30 cellular contexts compared by ENCODE assay signal in genomic region chr11:131767421-131767820, GRCh38.
DNase-seq lines count a peak whose midpoint lies in the region; ATAC-seq lines count a peak whose summit lies in the region.
"Had no signal": no experiment of that assay in that cellular context is flagged by ENCODE, and none has a peak within 500 bp of the region (broad histone marks: within the 10 kb centered on the region; RNA-seq: fewer than 3 reads in every experiment).

No MANE protein-coding gene starts in this region.

- no peaks in the 10 kb centered on the region for H3K4me1 ChIP-seq in mesenchymal stem cell (ENCODE audit: control insufficient read depth, insufficient read depth, low read depth, low read length)
- H3K4me1 ChIP-seq: esophagus muscularis mucosa, uterus had no signal

- H3K9ac ChIP-seq in mesenchymal stem cell (ENCODE audit: low read length), result no peak overlapping the region

- no peak overlapping the region for H2BK120ac ChIP-seq in mesenchymal stem cell (ENCODE audit: low read depth, low read length)

- no peak overlapping the region for H4K8ac ChIP-seq in mesenchymal stem cell (ENCODE audit: low read length)

- H3K36me3 ChIP-seq in mesenchymal stem cell (ENCODE audit: control insufficient read depth in 1 of 2, insufficient read depth in 2 of 2, low read depth in 1 of 2, low read length in 2 of 2), result no peaks in the 10 kb centered on the region
- H3K36me3 ChIP-seq: esophagus muscularis mucosa, uterus had no signal

- no peaks in the 10 kb centered on the region for H3K79me1 ChIP-seq in mesenchymal stem cell (replicated peaks; ENCODE audit: low read length, poor library complexity, severe bottlenecking)

- H3K4me3 ChIP-seq in mesenchymal stem cell (ENCODE audit: insufficient read depth in 1 of 2, low read depth in 1 of 2, low read length in 2 of 2), result no peak overlapping the region
- H3K4me3 ChIP-seq: esophagus muscularis mucosa, PC-9, skin epidermis, uterus had no signal

- H3K18ac ChIP-seq in mesenchymal stem cell (ENCODE audit: low read depth in 1 of 2, low read length in 2 of 2), result no peak overlapping the region

- DNase-seq in ELR (ENCODE audit: low read depth) (peak; percentile 86), M059J (ENCODE audit: low read depth) (peak; percentile 61), dermis blood vessel endothelial cell (peak; percentile 59), mesenchymal stem cell (peak; percentile 46), midbrain (lab: John Stamatoyannopoulos, UW) (no peak)
- DNase-seq: activated CD4-positive, alpha-beta T cell treated with anti-CD3 and anti-CD28 coated beads, Interleukin-2, amount 50 U/mL, for 4 hours; activated CD4-positive, CD25-positive, alpha-beta regulatory T cell; activated naive CD4-positive, alpha-beta T cell treated with anti-CD3 and anti-CD28 coated beads, Interleukin-2, amount 10 ng/mL, durations not matched to agents 7 days and 5 days; amygdala; CD4-positive, CD25-positive, alpha-beta regulatory T cell; cortex of kidney; Kasumi-1; kidney; NCI-H1092; NCI-H187 treated with DMSO at 0.1 percent for 48 hours; NCI-H524; NK-92 treated with Interleukin-12 subunit alpha and Interleukin-12 subunit beta, amount 100 ng/mL, for 24 hours; PC-9; Right ventricle myocardium superior; stimulated activated CD8-positive, alpha-beta memory T cell treated with anti-CD3 and anti-CD28 coated beads, Interleukin-4, amount 100 ng/mL, for 48 hours; stimulated activated naive CD8-positive, alpha-beta T cell treated with anti-CD3 and anti-CD28 coated beads, Interleukin-15, amount 100 ng/mL, for 72 hours; uterus had no signal

- H3K9me3 ChIP-seq in mesenchymal stem cell (ENCODE audit: control insufficient read depth, low read length), result no peaks in the 10 kb centered on the region
- H3K9me3 ChIP-seq: esophagus muscularis mucosa, uterus had no signal

- no peak overlapping the region for H3K14ac ChIP-seq in mesenchymal stem cell (ENCODE audit: low read length in 2 of 2)

- H3K4ac ChIP-seq in mesenchymal stem cell (ENCODE audit: low read depth in 1 of 2, low read length in 2 of 2), result no peak overlapping the region

- H2AK5ac ChIP-seq in mesenchymal stem cell (ENCODE audit: low read length, severe bottlenecking), result no peak overlapping the region

- H2AFZ ChIP-seq in mesenchymal stem cell (ENCODE audit: low read depth, low read length), result no peak overlapping the region
- H2AFZ ChIP-seq: PC-9 had no signal

- no peak overlapping the region for H4K91ac ChIP-seq in mesenchymal stem cell (ENCODE audit: low read length)

- no peak overlapping the region for H2BK12ac ChIP-seq in mesenchymal stem cell (ENCODE audit: low read length in 2 of 2)

- no peak overlapping the region for H2BK15ac ChIP-seq in mesenchymal stem cell (ENCODE audit: low read depth, poor library complexity, severe bottlenecking)

- H3K23ac ChIP-seq in mesenchymal stem cell (ENCODE audit: low read length in 2 of 2), result no peak overlapping the region

- no peak overlapping the region for H3K4me2 ChIP-seq in mesenchymal stem cell (ENCODE audit: low read length, poor library complexity, severe bottlenecking)
- H3K4me2 ChIP-seq: PC-9 had no signal

- H3K27me3 ChIP-seq in mesenchymal stem cell (ENCODE audit: control insufficient read depth in 1 of 2, insufficient read depth in 1 of 2, low read length in 2 of 2), result peaks cover 0 to 31% of the 10 kb centered on the region in 2 experiments
- H3K27me3 ChIP-seq: uterus had no signal

- ATAC-seq in HG03196 (IDR thresholded peaks at IDR 0.05; ENCODE audit: unreplicated experiment) (no peak), HG02678 (IDR thresholded peaks at IDR 0.05; ENCODE audit: unreplicated experiment) (no peak), GM19452 (IDR thresholded peaks at IDR 0.05; ENCODE audit: unreplicated experiment) (no peak)
- ATAC-seq: HepG2; natural killer cell treated with Interleukin-12 subunit alpha and Interleukin-12 subunit beta and Interleukin-15 and Interleukin-18, amount 100 ng/mL, for 72 hours; stimulated activated naive CD8-positive, alpha-beta T cell treated with anti-CD3 and anti-CD28 coated beads, Interleukin-15, amount 100 ng/mL, for 72 hours had no signal

- no peak overlapping the region for H3K27ac ChIP-seq in mesenchymal stem cell (ENCODE audit: low read length, poor library complexity, severe bottlenecking)
- H3K27ac ChIP-seq: esophagus muscularis mucosa, HL-60, PC-9, skin epidermis, uterus had no signal

- 55% methylated on average over 4 of the region's 4 CpGs for WGBS in mesenchymal stem cell

- no peak overlapping the region for H2BK5ac ChIP-seq in mesenchymal stem cell (ENCODE audit: low read depth, low read length, poor library complexity, severe bottlenecking)
